Comparison of ENCODE assay signal across 16 cellular contexts in genomic region chr11:120682026-120682649, GRCh38.
DNase-seq lines count a peak whose midpoint lies in the region; ATAC-seq and TF ChIP-seq lines count a peak whose summit lies in the region.
"Had no signal": no experiment of that assay in that cellular context is flagged by ENCODE, and none has a peak within 500 bp of the region (broad histone marks: within the 10 kb centered on the region; RNA-seq: fewer than 3 reads in every experiment).

No MANE protein-coding gene starts in this region.

- H3K9me3 ChIP-seq in gastrocnemius medialis, result no peaks in the 10 kb centered on the region
- H3K9me3 ChIP-seq: SK-N-SH had no signal

- no peaks in the 10 kb centered on the region; the same call in 1 of the 2 replicates for H3K27me3 ChIP-seq in H7 (ENCODE audit: control insufficient read depth, insufficient read depth, low read length)
- H3K27me3 ChIP-seq in gastrocnemius medialis, result peaks cover 0 to 5% (median 0%) of the 10 kb centered on the region in 3 donors

- H3K9me3 Mint-ChIP-seq in natural killer cell, result no peaks in the 10 kb centered on the region
- H3K9me3 Mint-ChIP-seq: CD8-positive, alpha-beta memory T cell had no signal

- H3K4me1 ChIP-seq in gastrocnemius medialis, result no peaks in the 10 kb centered on the region

- no peak overlapping the region for H3K4me3 Mint-ChIP-seq in natural killer cell
- H3K4me3 Mint-ChIP-seq: CD8-positive, alpha-beta memory T cell had no signal

- no peaks in the 10 kb centered on the region for H3K27me3 Mint-ChIP-seq in natural killer cell (ENCODE audit: low read depth in 2 of 2)

- H3K4me3 ChIP-seq in H7 (ENCODE audit: insufficient read depth, low read depth, low read length) (no peak overlapping the region), gastrocnemius medialis (no peak overlapping the region)

- H3K36me3 Mint-ChIP-seq in natural killer cell, result no peaks in the 10 kb centered on the region
- H3K36me3 Mint-ChIP-seq: CD8-positive, alpha-beta memory T cell had no signal

- ATAC-seq in HG03342 (IDR thresholded peaks at IDR 0.05; ENCODE audit: unreplicated experiment) (no peak), natural killer cell (no peak), gastrocnemius medialis (no peak)
- ATAC-seq: PC-3 had no signal

- in situ Hi-C loops in gastrocnemius medialis (cut with MboI; ENCODE audit: low sequenced_read_pairs in 4 of 4), result loop anchor here in 3 of 4 donors (10.0 kb wide), 2 partner anchors 167 to 177 kb away; partner anchors contain the start of gene GRIK4 (in 2 of the 3)

- H3K36me3 ChIP-seq in H7 (replicated peaks; ENCODE audit: control insufficient read depth, insufficient read depth, low read length) (no peaks in the 10 kb centered on the region), gastrocnemius medialis (no peaks in the 10 kb centered on the region)

- peak; percentile 67 for DNase-seq in H7
- DNase-seq in globus pallidus (ENCODE audit: low spot score), result peak; percentile 16
- DNase-seq in mesenteric fat pad (ENCODE audit: low spot score), result peak; percentile 51
- DNase-seq in pons (ENCODE audit: low spot score), result peak; percentile 22
- no peak for DNase-seq in natural killer cell
- no peak for DNase-seq in gastrocnemius medialis
- DNase-seq: CD8-positive, alpha-beta memory T cell; NCI-H1694; NCI-H2107; NCI-H510A; NCI-H748 treated with DMSO at 0.1 percent for 48 hours; RPMI8226; SHP77 treated with DMSO at 0.1 percent for 48 hours; SK-N-SH had no signal

- no peak overlapping the region for H3K27ac ChIP-seq in gastrocnemius medialis

- TF ChIP-seq CTCF in natural killer cell (IDR thresholded peaks at IDR 0.05), result no peak
- TF ChIP-seq CTCF in gastrocnemius medialis (IDR thresholded peaks at IDR 0.05 in 4 of 5, conservative IDR thresholded peaks at IDR 0.05 in 1 of 5), result no peak

- intact Hi-C loops in natural killer cell (cut with micrococcal nuclease), result loop anchor here (10.0 kb wide), 2 partner anchors 113 to 273 kb away; no protein-coding TSS in a partner anchor
- intact Hi-C loops in gastrocnemius medialis (cut with DNase I; ENCODE audit: low total_unique reads), result no loop called here

- no peak overlapping the region for H3K27ac Mint-ChIP-seq in natural killer cell
- H3K27ac Mint-ChIP-seq: CD8-positive, alpha-beta memory T cell had no signal

- H3K4me1 Mint-ChIP-seq in natural killer cell, result peaks cover under 1 to 29% of the 10 kb centered on the region in 2 donors
- H3K4me1 Mint-ChIP-seq: CD8-positive, alpha-beta memory T cell had no signal

- TF ChIP-seq POLR2A in gastrocnemius medialis (IDR thresholded peaks at IDR 0.05), result no peak

Comparison
In these comparisons a context has a peak if more than half of its experiments do, and no peak if none do; other contexts are left out.
1. DNase-seq: peak in H7 (single experiment), globus pallidus (single experiment), mesenteric fat pad (single experiment) and pons (single experiment); none in natural killer cell (single experiment) and gastrocnemius medialis (0 of 2).